In genomic region chr7:106246941-106247826, GRCh38 we compare ENCODE assay signal across 1 cellular context.
TF ChIP-seq lines count a peak whose summit lies in the region.

No MANE protein-coding gene starts in this region.

TF ChIP-seq in K562, 482 proteins besides CTCF, POLR2A, EP300 and RAD21 (continued from another document):
- TF ChIP-seq HEY1 (CRISPR knock-in tag; IDR thresholded peaks at IDR 0.05; ENCODE audit: borderline replicate concordance) (no peak), SUPT5H (IDR thresholded peaks at IDR 0.05) (0 out of 2 replicates have a peak, but pooled peaks have one; percentile 37), POLR2B (IDR thresholded peaks at IDR 0.05; ENCODE audit: low read depth, partially characterized antibody) (peak; percentile 42), POLR2AphosphoS2 (IDR thresholded peaks at IDR 0.05; ENCODE audit: low read length) (0 out of 2 replicates have a peak, but pooled peaks have one; percentile 30), FOS (IDR thresholded peaks at IDR 0.05; ENCODE audit: extremely low read depth, insufficient read length) (no peak), CEBPB (tag; IDR thresholded peaks at IDR 0.05) (peak; percentile 54; the same call in 1 of the 2 replicates), ZNF347 (CRISPR knock-in tag; IDR thresholded peaks at IDR 0.05; ENCODE audit: low read depth) (no peak)
TF ChIP-seq in K562: peak in this region for 5.
